Comparison of ENCODE assay signal across 29 cellular contexts in genomic region chr6:3851839-3852238, GRCh38. TPM values are rescaled to one million over a fixed set of nuclear protein-coding genes. Genes with fewer than 3 reads are reported as not detected.
DNase-seq lines count a peak whose midpoint lies in the region; ATAC-seq, FAIRE-seq and TF ChIP-seq lines count a peak whose summit lies in the region.
"Had no signal": no experiment of that assay in that cellular context is flagged by ENCODE, and none has a peak within 500 bp of the region (broad histone marks: within the 10 kb centered on the region; RNA-seq: fewer than 3 reads in every experiment).

No MANE protein-coding gene starts in this region.

- H3K9ac ChIP-seq in HepG2 (ENCODE audit: insufficient read depth, low read depth, low read length): no peak overlapping the region
- H3K9ac ChIP-seq: BLaER1 had no signal

- H3K27me3 ChIP-seq in HepG2 (ENCODE audit: control insufficient read depth in 1 of 2, insufficient read depth in 2 of 2, low read length in 2 of 2): no peaks in the 10 kb centered on the region
- no peaks in the 10 kb centered on the region for H3K27me3 ChIP-seq in right lobe of liver
- H3K27me3 ChIP-seq: BE2C, BLaER1 had no signal

- H3K4me3 Mint-ChIP-seq in WTC11: no peak overlapping the region
- peak overlapping the region; percentile 66 for H3K4me3 Mint-ChIP-seq in stimulated activated effector memory CD8-positive, alpha-beta T cell treated with anti-CD3 and anti-CD28 coated beads, Interleukin-12 subunit alpha, Interleukin-12 subunit beta, amount 100 ng/mL, for 72 hours
- H3K4me3 Mint-ChIP-seq: CD14-positive monocyte; CD8-positive, alpha-beta memory T cell had no signal

- H3K9me3 Mint-ChIP-seq in WTC11: no peaks in the 10 kb centered on the region
- no peaks in the 10 kb centered on the region for H3K9me3 Mint-ChIP-seq in stimulated activated effector memory CD8-positive, alpha-beta T cell treated with anti-CD3 and anti-CD28 coated beads, Interleukin-12 subunit alpha, Interleukin-12 subunit beta, amount 100 ng/mL, for 72 hours

- TF ChIP-seq EP300 in HepG2 (IDR thresholded peaks at IDR 0.05; ENCODE audit: low read depth in 2 of 2, low read length in 2 of 2): no peak
- no peak for TF ChIP-seq EP300 in HepG2 (CRISPR knock-in tag; IDR thresholded peaks at IDR 0.05; ENCODE audit: borderline replicate concordance)

- ATAC-seq in HepG2 (no peak), right lobe of liver (no peak), WTC11 (no peak), GM21619 (IDR thresholded peaks at IDR 0.05; ENCODE audit: unreplicated experiment) (no peak), GM19467 (IDR thresholded peaks at IDR 0.05; ENCODE audit: unreplicated experiment) (no peak)
- no peak for ATAC-seq in stimulated activated effector memory CD8-positive, alpha-beta T cell treated with anti-CD3 and anti-CD28 coated beads, Interleukin-12 subunit alpha, Interleukin-12 subunit beta, amount 100 ng/mL, for 72 hours
- ATAC-seq: GM12878 had no signal

- no peaks in the 10 kb centered on the region for H3K36me3 Mint-ChIP-seq in WTC11
- peaks cover 19% of the 10 kb centered on the region for H3K36me3 Mint-ChIP-seq in stimulated activated effector memory CD8-positive, alpha-beta T cell treated with anti-CD3 and anti-CD28 coated beads, Interleukin-12 subunit alpha, Interleukin-12 subunit beta, amount 100 ng/mL, for 72 hours
- H3K36me3 Mint-ChIP-seq: CD14-positive monocyte; CD8-positive, alpha-beta memory T cell had no signal

- TF ChIP-seq POLR2A in HepG2 (IDR thresholded peaks at IDR 0.05; ENCODE audit: insufficient read depth in 1 of 2, low read depth in 2 of 2, low read length in 2 of 2): no peak
- no peak for TF ChIP-seq POLR2A in right lobe of liver (IDR thresholded peaks at IDR 0.05)

- intact Hi-C loops in HepG2 (cut with micrococcal nuclease; ENCODE audit: unreplicated experiment): no loop called here
- intact Hi-C loops in right lobe of liver (cut with DNase I): no loop called here

- H3K4me3 ChIP-seq in HepG2 (replicated peaks in 1 of 3; ENCODE audit: insufficient read depth in 1 of 3, low read depth in 2 of 3, low read length in 3 of 3): no peak overlapping the region
- no peak overlapping the region for H3K4me3 ChIP-seq in right lobe of liver
- H3K4me3 ChIP-seq: BLaER1, GM12878 had no signal

- in situ Hi-C loops in HepG2 (cut with HindIII; ENCODE audit: extremely low pct_ligation_motif_present, low pct_unique_long_range_greater_than_20kb): no loop called here

- 0 out of 2 replicates have a peak overlapping the region, but pooled peaks have one; percentile 18 for H3K4me2 ChIP-seq in HepG2 (ENCODE audit: low read depth, low read length)
- H3K4me2 ChIP-seq: BLaER1 had no signal

- H3K79me2 ChIP-seq in HepG2 (ENCODE audit: insufficient read depth, low read length): no peaks in the 10 kb centered on the region

- DNase-seq in HepG2 (ENCODE audit: low spot score) (no peak), right lobe of liver (no peak), WTC11 (ENCODE audit: low spot score) (no peak), frontal cortex (ENCODE audit: low spot score in 2 of 2) (no peak), NCI-H187 (lab: John Stamatoyannopoulos, UW) (no peak)
- no peak for DNase-seq in stimulated activated effector memory CD8-positive, alpha-beta T cell treated with anti-CD3 and anti-CD28 coated beads, Interleukin-12 subunit alpha, Interleukin-12 subunit beta, amount 100 ng/mL, for 72 hours (ENCODE audit: low spot score in 2 of 2)
- DNase-seq: ACHN; BE2C; C1 segment of cervical spinal cord; CD4-positive, alpha-beta memory T cell; CD4-positive, CD25-positive, alpha-beta regulatory T cell; CD8-positive, alpha-beta memory T cell; COR-L47; DMS 273 treated with DMSO at 0.1 percent for 48 hours; DMS153; DMS53; DMS79; DND-41; EL; GDM1 had no signal

- H2AFZ ChIP-seq in HepG2 (ENCODE audit: low read length): peak overlapping the region; percentile 64

- CTCF ChIA-PET in HepG2 (lab: Yijun Ruan, JAX; ENCODE audit: low intra/inter-chr PET ratio, low total read pairs) (no interaction called here), WTC11 (lab: Charles Lee) (interaction anchor here (1.3 to 7.4 kb wide), 6 partner anchors 10 to 137 kb away, joined by 3 to 221 read pairs (median 72); no protein-coding TSS in a partner anchor)

- BruUV-seq in HepG2 (replicated peaks; lab: Mats Ljungman, UMichigan): no TSS peak

- H3K4me1 Mint-ChIP-seq in WTC11: peaks cover 9% of the 10 kb centered on the region
- H3K4me1 Mint-ChIP-seq in stimulated activated effector memory CD8-positive, alpha-beta T cell treated with anti-CD3 and anti-CD28 coated beads, Interleukin-12 subunit alpha, Interleukin-12 subunit beta, amount 100 ng/mL, for 72 hours: peaks cover 43% of the 10 kb centered on the region

- no peaks in the 10 kb centered on the region for H4K20me1 ChIP-seq in HepG2 (ENCODE audit: insufficient read depth, low read length)
- H4K20me1 ChIP-seq: BLaER1 had no signal

- no peak overlapping the region for H3K27ac Mint-ChIP-seq in WTC11
- peak overlapping the region; percentile 40 for H3K27ac Mint-ChIP-seq in stimulated activated effector memory CD8-positive, alpha-beta T cell treated with anti-CD3 and anti-CD28 coated beads, Interleukin-12 subunit alpha, Interleukin-12 subunit beta, amount 100 ng/mL, for 72 hours
- H3K27ac Mint-ChIP-seq: CD14-positive monocyte; CD4-positive, CD25-positive, alpha-beta regulatory T cell had no signal

- TF ChIP-seq CTCF in HepG2 (CRISPR knock-in tag; IDR thresholded peaks at IDR 0.05): no peak
- no peak for TF ChIP-seq CTCF in right lobe of liver (IDR thresholded peaks at IDR 0.05)
- TF ChIP-seq CTCF in WTC11 (IDR thresholded peaks at IDR 0.05): no peak

- POLR2A ChIA-PET in HepG2 (lab: Yijun Ruan, JAX) (interaction anchor here (1.4 kb wide), 1 partner anchor 13 kb away, joined by 3 read pairs; no protein-coding TSS in a partner anchor), WTC11 (lab: Charles Lee) (no interaction called here)

- H3K9me3 ChIP-seq in HepG2 (ENCODE audit: low read length): no peaks in the 10 kb centered on the region
- no peaks in the 10 kb centered on the region for H3K9me3 ChIP-seq in right lobe of liver
- H3K9me3 ChIP-seq: BE2C had no signal

- H3K27ac ChIP-seq in HepG2 (ENCODE audit: extremely low read length, insufficient read depth, low read length) (no peak overlapping the region), right lobe of liver (no peak overlapping the region)
- H3K27ac ChIP-seq: 22Rv1, BLaER1 had no signal

- no peak for TF ChIP-seq RAD21 in HepG2 (CRISPR knock-in tag; IDR thresholded peaks at IDR 0.05)

- FAIRE-seq in HepG2 (lab: Jason Lieb, UNC) (no peak), frontal cortex (lab: Jason Lieb, UNC) (peak; percentile 48)
- FAIRE-seq: GM12878, GM12892, GM18507 had no signal

- peaks cover 54% of the 10 kb centered on the region for H3K4me1 ChIP-seq in HepG2 (ENCODE audit: insufficient read depth, low read length)
- H3K4me1 ChIP-seq in right lobe of liver: peaks cover 0 to 34% (median 10%) of the 10 kb centered on the region in 4 donors
- H3K4me1 ChIP-seq: BE2C, BLaER1 had no signal

- peaks cover 6% of the 10 kb centered on the region for H3K27me3 Mint-ChIP-seq in WTC11 (ENCODE audit: low read depth)
- H3K27me3 Mint-ChIP-seq: CD4-positive, alpha-beta memory T cell; CD8-positive, alpha-beta memory T cell had no signal

- no peaks in the 10 kb centered on the region for H3K36me3 ChIP-seq in HepG2 (replicated peaks in 1 of 2; ENCODE audit: control insufficient read depth in 1 of 2, insufficient read depth in 2 of 2, low read length in 2 of 2)
- H3K36me3 ChIP-seq in right lobe of liver: no peaks in the 10 kb centered on the region
- H3K36me3 ChIP-seq: BE2C, BLaER1 had no signal

- 81% methylated on average over 2 of the region's 2 CpGs for WGBS in HepG2 (ENCODE audit: low lambda C conversion rate)
- WGBS in right lobe of liver (ENCODE audit: insufficient coverage, low coverage, low lambda C conversion rate, missing lambda C conversion rate): 59% methylated on average over 2 of the region's 2 CpGs

TF ChIP-seq in HepG2, 621 proteins besides CTCF, POLR2A, EP300 and RAD21 (continues in another document):
- no peak for TF ChIP-seq GPN1 (CRISPR knock-in tag; IDR thresholded peaks at IDR 0.05; ENCODE audit: borderline replicate concordance)
- no peak for TF ChIP-seq ZNF550 (CRISPR knock-in tag; IDR thresholded peaks at IDR 0.05; ENCODE audit: borderline replicate concordance)
- TF ChIP-seq TAF15 (IDR thresholded peaks at IDR 0.05; ENCODE audit: low read depth, low read length, poor library complexity, severe bottlenecking): no peak
- no peak for TF ChIP-seq MAFG (CRISPR knock-in tag; IDR thresholded peaks at IDR 0.05)

TF ChIP-seq in WTC11, 78 proteins besides CTCF, POLR2A, EP300 and RAD21:
- no peak for TF ChIP-seq ZNF219 (CRISPR knock-in tag; IDR thresholded peaks at IDR 0.05; ENCODE audit: borderline replicate concordance)
- TF ChIP-seq HMGA2 (CRISPR knock-in tag; IDR thresholded peaks at IDR 0.05): peak; percentile 95

RNA-seq across cellular contexts. Expression of gene FAM50B, which starts 2.7 kb away (rescaled TPM):
- total RNA-seq in HepG2 (2016; rRNA removed; fragmentation: Illumina TruSeq; extraction: Trizol) (not detected in 2 replicates), right lobe of liver (10 to 100 TPM in 1 of 6 experiments, 1 to 10 TPM in 5; 3.6 to 11.1 (median 8.5) TPM), WTC11 (2021) (2.1 to 3.6 TPM (median 3.3 TPM) in 3 replicates), frontal cortex (22.0 TPM)
- not detected in 2 replicates for total RNA-seq in HepG2 (2016; cell fraction: cytosol; rRNA removed; fragmentation: Illumina TruSeq; extraction: Trizol; ENCODE audit: low read depth)
- not detected in 2 replicates for total RNA-seq in HepG2 (2016; cell fraction: insoluble cytoplasmic fraction; rRNA removed; fragmentation: Illumina TruSeq; extraction: Trizol)
- not detected in 2 replicates for total RNA-seq in HepG2 (2016; cell fraction: membrane; rRNA removed; fragmentation: Illumina TruSeq; extraction: Trizol)
- total RNA-seq in HepG2 (2016; cell fraction: nucleus; rRNA removed; fragmentation: Illumina TruSeq; extraction: Trizol): not detected in 2 replicates
- 0.05 TPM in 1 of 2 replicates, not detected in the other for polyA plus RNA-seq in HepG2 (2011; rRNA removed)
- not detected in 2 replicates for polyA plus RNA-seq in HepG2 (2011; cell fraction: cytosol; rRNA removed)
- polyA plus RNA-seq in HepG2 (2011; cell fraction: nucleus; rRNA removed): 0.07 TPM in 1 of 2 replicates, not detected in the other
- not detected in 2 replicates for polyA plus RNA-seq in HepG2 (2012)
- polyA plus RNA-seq in HepG2 (2016; cell fraction: cytosol; fragmentation: Illumina TruSeq; extraction: Trizol; ENCODE audit: low read depth): not detected in 2 replicates
- polyA plus RNA-seq in HepG2 (2016; cell fraction: insoluble cytoplasmic fraction; fragmentation: Illumina TruSeq; extraction: Trizol; ENCODE audit: low read depth): not detected in 2 replicates
- not detected in 2 replicates for polyA plus RNA-seq in HepG2 (2016; cell fraction: membrane; fragmentation: Illumina TruSeq; extraction: Trizol; ENCODE audit: low read depth)
- polyA plus RNA-seq in HepG2 (2016; cell fraction: nucleus; fragmentation: Illumina TruSeq; extraction: Trizol; ENCODE audit: insufficient read depth, low read depth): not detected in 2 replicates
- polyA minus RNA-seq in HepG2 (2011; rRNA and poly(A)+ RNA removed; ENCODE audit: low replicate concordance): 2.4 TPM in 1 of 2 replicates, not detected in the other
- not detected in 2 replicates for polyA minus RNA-seq in HepG2 (2011; cell fraction: cytosol; rRNA and poly(A)+ RNA removed)
- polyA minus RNA-seq in HepG2 (2011; cell fraction: nucleus; rRNA and poly(A)+ RNA removed): not detected in 2 replicates
- total RNA-seq: G401 had no signal
